8 cellular contexts compared by ENCODE assay signal in genomic region chr6:148179786-148180185, GRCh38.
DNase-seq lines count a peak whose midpoint lies in the region; ATAC-seq, FAIRE-seq and TF ChIP-seq lines count a peak whose summit lies in the region.

No MANE protein-coding gene starts in this region.

- POLR2A ChIA-PET in RWPE1 (lab: Yijun Ruan, JAX; ENCODE audit: low non-redundant PET): no interaction called here

- TF ChIP-seq POLR2A in gastroesophageal sphincter (IDR thresholded peaks at IDR 0.05) (no peak), suprapubic skin (IDR thresholded peaks at IDR 0.05) (no peak)

- FAIRE-seq in urothelium cell line (lab: Jason Lieb, UNC): no peak

- H3K36me3 Mint-ChIP-seq in activated T-cell treated with anti-CD3 and anti-CD28 coated beads, Interleukin-2, amount 50 U/mL, for 72 hours (ENCODE audit: insufficient read depth in 2 of 2): no peaks in the 10 kb centered on the region

- H3K27ac Mint-ChIP-seq in activated T-cell treated with anti-CD3 and anti-CD28 coated beads, Interleukin-2, amount 50 U/mL, for 72 hours: no peak overlapping the region

- TF ChIP-seq EP300 in gastroesophageal sphincter (IDR thresholded peaks at IDR 0.05) (no peak), suprapubic skin (IDR thresholded peaks at IDR 0.05) (no peak)

- no peak for ATAC-seq in gastroesophageal sphincter
- ATAC-seq in activated T-cell treated with anti-CD3 and anti-CD28 coated beads, Interleukin-2, amount 50 U/mL, for 72 hours (replicated peaks in 1 of 2): no peak

- DNase-seq in cardiac muscle cell (ENCODE audit: low read depth in 1 of 2, low spot score in 1 of 2): peak in 1 of 2 donors; percentile 41
- no peak for DNase-seq in right atrium auricular region (ENCODE audit: low spot score)
- peak; percentile 15 for DNase-seq in RWPE1 (ENCODE audit: low spot score)
- peak; percentile 37 for DNase-seq in urothelium cell line (ENCODE audit: low spot score)
- no peak for DNase-seq in ureter (ENCODE audit: low spot score)
- no peak for DNase-seq in activated T-cell treated with anti-CD3 and anti-CD28 coated beads, Interleukin-2, amount 50 U/mL, for 72 hours
- DNase-seq in suprapubic skin (ENCODE audit: low spot score in 2 of 2): no peak

- CTCF ChIA-PET in RWPE1 (lab: Yijun Ruan, JAX): interaction anchor here (0.6 to 2.5 kb wide), 8 partner anchors 12 to 1064 kb away, joined by 3 to 24 read pairs (median 3); no protein-coding TSS in a partner anchor

- WGBS in gastroesophageal sphincter (ENCODE audit: low coverage in 1 of 2), 2 donors: 82 to 88% methylated on average over 1 of the region's 1 CpG
- 65% methylated on average over 1 of the region's 1 CpG for WGBS in suprapubic skin

- H3K4me3 Mint-ChIP-seq in activated T-cell treated with anti-CD3 and anti-CD28 coated beads, Interleukin-2, amount 50 U/mL, for 72 hours: no peak overlapping the region

- TF ChIP-seq CTCF in cardiac muscle cell (IDR thresholded peaks at IDR 0.05; ENCODE audit: low read depth, low read length): peak; percentile 72
- peak in 1 of 2 donors; percentile 55 for TF ChIP-seq CTCF in right atrium auricular region (IDR thresholded peaks at IDR 0.05)
- peak; percentile 56 for TF ChIP-seq CTCF in RWPE1 (conservative IDR thresholded peaks at IDR 0.05; ENCODE audit: low read depth)
- TF ChIP-seq CTCF in gastroesophageal sphincter (IDR thresholded peaks at IDR 0.05): peak; percentile 19 to 49 (median 32)
- TF ChIP-seq CTCF in suprapubic skin (IDR thresholded peaks at IDR 0.05): peak in 1 of 2 donors; percentile 26

- H3K9me3 ChIP-seq in cardiac muscle cell (ENCODE audit: low read depth) (no peaks in the 10 kb centered on the region), right atrium auricular region (no peaks in the 10 kb centered on the region), gastroesophageal sphincter (no peaks in the 10 kb centered on the region), suprapubic skin (no peaks in the 10 kb centered on the region)

- H3K36me3 ChIP-seq in cardiac muscle cell: no peaks in the 10 kb centered on the region
- H3K36me3 ChIP-seq in right atrium auricular region: no peaks in the 10 kb centered on the region
- no peaks in the 10 kb centered on the region for H3K36me3 ChIP-seq in gastroesophageal sphincter
- no peaks in the 10 kb centered on the region for H3K36me3 ChIP-seq in suprapubic skin

- no peak overlapping the region for H3K4me3 ChIP-seq in cardiac muscle cell
- H3K4me3 ChIP-seq in right atrium auricular region: no peak overlapping the region
- no peak overlapping the region for H3K4me3 ChIP-seq in gastroesophageal sphincter
- no peak overlapping the region for H3K4me3 ChIP-seq in suprapubic skin

- H3K27me3 Mint-ChIP-seq in activated T-cell treated with anti-CD3 and anti-CD28 coated beads, Interleukin-2, amount 50 U/mL, for 72 hours (ENCODE audit: low read depth): peaks cover 24% of the 10 kb centered on the region

- H3K27me3 ChIP-seq in cardiac muscle cell (no peaks in the 10 kb centered on the region), right atrium auricular region (no peaks in the 10 kb centered on the region), gastroesophageal sphincter (no peaks in the 10 kb centered on the region), suprapubic skin (no peaks in the 10 kb centered on the region)

- H3K9me3 Mint-ChIP-seq in activated T-cell treated with anti-CD3 and anti-CD28 coated beads, Interleukin-2, amount 50 U/mL, for 72 hours: no peaks in the 10 kb centered on the region

- H3K4me1 Mint-ChIP-seq in activated T-cell treated with anti-CD3 and anti-CD28 coated beads, Interleukin-2, amount 50 U/mL, for 72 hours (ENCODE audit: low read depth): no peaks in the 10 kb centered on the region

- H3K27ac ChIP-seq in cardiac muscle cell (no peak overlapping the region), right atrium auricular region (no peak overlapping the region), RWPE1 (no peak overlapping the region), gastroesophageal sphincter (no peak overlapping the region), suprapubic skin (no peak overlapping the region)

- no peaks in the 10 kb centered on the region for H3K4me1 ChIP-seq in cardiac muscle cell (ENCODE audit: low read depth)
- no peaks in the 10 kb centered on the region for H3K4me1 ChIP-seq in right atrium auricular region
- peaks cover 0 to 5% (median 0%) of the 10 kb centered on the region in 3 donors for H3K4me1 ChIP-seq in gastroesophageal sphincter
- H3K4me1 ChIP-seq in suprapubic skin: no peaks in the 10 kb centered on the region

Comparison
In these comparisons a context has a peak if more than half of its experiments do, and no peak if none do; other contexts are left out.
1. DNase-seq: peak in RWPE1 (single experiment) and urothelium cell line (single experiment); none in right atrium auricular region (single experiment), ureter (single experiment), activated T-cell treated with anti-CD3 and anti-CD28 coated beads, Interleukin-2, amount 50 U/mL, for 72 hours (0 of 2) and suprapubic skin (0 of 2).